ENCODE assay signal across 1 cellular context in the genomic region with DNA sequence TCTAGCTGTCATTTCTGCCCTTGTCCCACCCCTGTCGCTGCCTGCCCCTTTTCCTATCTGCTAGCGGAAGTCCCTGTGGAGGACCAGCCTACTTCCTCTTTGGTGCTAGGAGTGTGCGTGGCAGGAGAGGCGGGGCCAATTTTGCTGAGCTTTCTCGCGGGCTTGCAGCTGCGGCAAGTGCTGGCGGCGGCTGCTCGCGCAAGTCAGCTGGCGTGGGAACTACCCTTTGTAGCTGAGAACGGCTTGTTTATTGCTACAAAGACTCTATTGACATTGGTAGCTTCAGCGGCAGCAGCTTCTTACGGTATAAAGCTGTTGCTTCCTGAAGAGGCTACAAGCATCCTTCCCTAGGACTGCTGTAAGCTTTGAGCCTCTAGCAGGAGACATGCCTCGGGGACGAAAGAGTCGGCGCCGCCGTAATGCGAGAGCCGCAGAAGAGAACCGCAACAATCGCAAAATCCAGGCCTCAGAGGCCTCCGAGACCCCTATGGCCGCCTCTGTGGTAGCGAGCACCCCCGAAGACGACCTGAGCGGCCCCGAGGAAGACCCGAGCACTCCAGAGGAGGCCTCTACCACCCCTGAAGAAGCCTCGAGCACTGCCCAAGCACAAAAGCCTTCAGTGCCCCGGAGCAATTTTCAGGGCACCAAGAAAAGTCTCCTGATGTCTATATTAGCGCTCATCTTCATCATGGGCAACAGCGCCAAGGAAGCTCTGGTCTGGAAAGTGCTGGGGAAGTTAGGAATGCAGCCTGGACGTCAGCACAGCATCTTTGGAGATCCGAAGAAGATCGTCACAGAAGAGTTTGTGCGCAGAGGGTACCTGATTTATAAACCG.
TF ChIP-seq lines count a peak whose summit lies in the region.

A gene with protein sequence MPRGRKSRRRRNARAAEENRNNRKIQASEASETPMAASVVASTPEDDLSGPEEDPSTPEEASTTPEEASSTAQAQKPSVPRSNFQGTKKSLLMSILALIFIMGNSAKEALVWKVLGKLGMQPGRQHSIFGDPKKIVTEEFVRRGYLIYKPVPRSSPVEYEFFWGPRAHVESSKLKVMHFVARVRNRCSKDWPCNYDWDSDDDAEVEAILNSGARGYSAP (plus strand): TSS at position 138 of the 835 bp plus-strand sequence. CDS start 248 bp downstream, at position 386.

TF ChIP-seq in GM12878, 131 proteins besides CTCF, POLR2A, EP300 and RAD21 (continued from another document):
- TF ChIP-seq, protein P1, sequence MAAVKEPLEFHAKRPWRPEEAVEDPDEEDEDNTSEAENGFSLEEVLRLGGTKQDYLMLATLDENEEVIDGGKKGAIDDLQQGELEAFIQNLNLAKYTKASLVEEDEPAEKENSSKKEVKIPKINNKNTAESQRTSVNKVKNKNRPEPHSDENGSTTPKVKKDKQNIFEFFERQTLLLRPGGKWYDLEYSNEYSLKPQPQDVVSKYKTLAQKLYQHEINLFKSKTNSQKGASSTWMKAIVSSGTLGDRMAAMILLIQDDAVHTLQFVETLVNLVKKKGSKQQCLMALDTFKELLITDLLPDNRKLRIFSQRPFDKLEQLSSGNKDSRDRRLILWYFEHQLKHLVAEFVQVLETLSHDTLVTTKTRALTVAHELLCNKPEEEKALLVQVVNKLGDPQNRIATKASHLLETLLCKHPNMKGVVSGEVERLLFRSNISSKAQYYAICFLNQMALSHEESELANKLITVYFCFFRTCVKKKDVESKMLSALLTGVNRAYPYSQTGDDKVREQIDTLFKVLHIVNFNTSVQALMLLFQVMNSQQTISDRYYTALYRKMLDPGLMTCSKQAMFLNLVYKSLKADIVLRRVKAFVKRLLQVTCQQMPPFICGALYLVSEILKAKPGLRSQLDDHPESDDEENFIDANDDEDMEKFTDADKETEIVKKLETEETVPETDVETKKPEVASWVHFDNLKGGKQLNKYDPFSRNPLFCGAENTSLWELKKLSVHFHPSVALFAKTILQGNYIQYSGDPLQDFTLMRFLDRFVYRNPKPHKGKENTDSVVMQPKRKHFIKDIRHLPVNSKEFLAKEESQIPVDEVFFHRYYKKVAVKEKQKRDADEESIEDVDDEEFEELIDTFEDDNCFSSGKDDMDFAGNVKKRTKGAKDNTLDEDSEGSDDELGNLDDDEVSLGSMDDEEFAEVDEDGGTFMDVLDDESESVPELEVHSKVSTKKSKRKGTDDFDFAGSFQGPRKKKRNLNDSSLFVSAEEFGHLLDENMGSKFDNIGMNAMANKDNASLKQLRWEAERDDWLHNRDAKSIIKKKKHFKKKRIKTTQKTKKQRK (IDR thresholded peaks at IDR 0.05; ENCODE audit: low read depth, low read length): no peak
- no peak for TF ChIP-seq RELA (IDR thresholded peaks at IDR 0.05; ENCODE audit: borderline replicate concordance, partially characterized antibody)
- no peak for TF ChIP-seq SUPT20H (IDR thresholded peaks at IDR 0.05; ENCODE audit: borderline replicate concordance, control insufficient read depth, low read depth, low read length)
- no peak for TF ChIP-seq CBFB (IDR thresholded peaks at IDR 0.05; ENCODE audit: low read depth)
- no peak for TF ChIP-seq SMARCA5 (IDR thresholded peaks at IDR 0.05)
- no peak for TF ChIP-seq BCL11A (IDR thresholded peaks at IDR 0.05; ENCODE audit: low read depth, low read length)
- TF ChIP-seq TAF1 (IDR thresholded peaks at IDR 0.05; ENCODE audit: borderline replicate concordance, low read depth, low read length): peak; percentile 33; the same call in 1 of the 2 replicates
- TF ChIP-seq, protein P2, sequence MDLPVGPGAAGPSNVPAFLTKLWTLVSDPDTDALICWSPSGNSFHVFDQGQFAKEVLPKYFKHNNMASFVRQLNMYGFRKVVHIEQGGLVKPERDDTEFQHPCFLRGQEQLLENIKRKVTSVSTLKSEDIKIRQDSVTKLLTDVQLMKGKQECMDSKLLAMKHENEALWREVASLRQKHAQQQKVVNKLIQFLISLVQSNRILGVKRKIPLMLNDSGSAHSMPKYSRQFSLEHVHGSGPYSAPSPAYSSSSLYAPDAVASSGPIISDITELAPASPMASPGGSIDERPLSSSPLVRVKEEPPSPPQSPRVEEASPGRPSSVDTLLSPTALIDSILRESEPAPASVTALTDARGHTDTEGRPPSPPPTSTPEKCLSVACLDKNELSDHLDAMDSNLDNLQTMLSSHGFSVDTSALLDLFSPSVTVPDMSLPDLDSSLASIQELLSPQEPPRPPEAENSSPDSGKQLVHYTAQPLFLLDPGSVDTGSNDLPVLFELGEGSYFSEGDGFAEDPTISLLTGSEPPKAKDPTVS (IDR thresholded peaks at IDR 0.05; ENCODE audit: low read depth, low read length): no peak
- no peak for TF ChIP-seq LARP7 (IDR thresholded peaks at IDR 0.05)
- TF ChIP-seq TCF7 (IDR thresholded peaks at IDR 0.05; ENCODE audit: borderline replicate concordance): no peak
- peak; percentile 75; the same call in 1 of the 2 replicates for TF ChIP-seq CHD2 (IDR thresholded peaks at IDR 0.05; ENCODE audit: borderline replicate concordance, low read depth, low read length)
- no peak for TF ChIP-seq NFYA (IDR thresholded peaks at IDR 0.05; ENCODE audit: borderline replicate concordance, low read depth, low read length)
- TF ChIP-seq BHLHE40 (IDR thresholded peaks at IDR 0.05; ENCODE audit: borderline replicate concordance in 1 of 2, low read depth in 2 of 2, low read length in 1 of 2): peak in 1 of 2 experiments; percentile 10; a peak in 2 of 4 replicates
TF ChIP-seq in GM12878: peak in this region for 12.
